15 cellular contexts compared by ENCODE assay signal in the genomic region with DNA sequence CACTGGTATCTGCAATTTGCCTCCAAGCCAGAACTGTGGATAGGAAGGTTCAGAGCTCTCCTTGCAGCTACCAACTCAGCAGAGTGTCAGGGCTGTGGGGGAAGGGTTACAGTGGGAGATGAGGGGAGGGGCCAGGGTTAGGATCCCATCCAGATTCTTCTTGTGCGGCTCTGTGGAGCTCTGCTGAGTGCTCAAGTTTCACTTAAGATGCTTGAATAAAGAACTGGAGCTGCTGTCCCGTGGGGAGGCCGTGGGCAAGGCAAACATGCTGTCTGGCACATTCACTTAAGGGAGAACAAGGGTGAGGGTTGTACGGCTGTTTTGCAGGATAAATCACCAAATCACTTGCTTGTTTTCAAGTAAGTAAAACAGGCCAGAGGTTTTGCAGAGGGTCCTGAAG.
DNase-seq lines count a peak whose midpoint lies in the region; ATAC-seq and TF ChIP-seq lines count a peak whose summit lies in the region.
"Had no signal": no experiment of that assay in that cellular context is flagged by ENCODE, and none has a peak within 500 bp of the region (broad histone marks: within the 10 kb centered on the region; RNA-seq: fewer than 3 reads in every experiment).

No MANE protein-coding gene starts in this region.

- H3K36me3 ChIP-seq in PC-9 (ENCODE audit: low read depth) = no peaks in the 10 kb centered on the region

- H3K4me3 ChIP-seq in fibroblast of pulmonary artery (replicated peaks; ENCODE audit: low read depth, low read length) (no peak overlapping the region), PC-9 (no peak overlapping the region)
- H3K4me3 ChIP-seq: GM12878 had no signal

- no peak for TF ChIP-seq CTCF in fibroblast of pulmonary artery (IDR thresholded peaks at IDR 0.05; ENCODE audit: low read length, missing control alignments)
- no peak for TF ChIP-seq CTCF in PC-9 (conservative IDR thresholded peaks at IDR 0.05)

- intact Hi-C loops in PC-9 (cut with micrococcal nuclease; ENCODE audit: unreplicated experiment) = no loop called here

- H4K20me1 ChIP-seq in PC-9 (ENCODE audit: insufficient read depth) = no peaks in the 10 kb centered on the region

- peaks cover 4% of the 10 kb centered on the region for H3K36me3 Mint-ChIP-seq in activated naive CD4-positive, alpha-beta T cell treated with anti-CD3 and anti-CD28 coated beads, Interleukin-2, amount 10 ng/mL, durations not matched to agents 7 days and 5 days

- no peak overlapping the region for H3K4me2 ChIP-seq in PC-9

- H3K27ac ChIP-seq in PC-9 = no peak overlapping the region
- H3K27ac ChIP-seq: HL-60 had no signal

- H3K4me1 Mint-ChIP-seq in activated naive CD4-positive, alpha-beta T cell treated with anti-CD3 and anti-CD28 coated beads, Interleukin-2, amount 10 ng/mL, durations not matched to agents 7 days and 5 days = no peaks in the 10 kb centered on the region

- ATAC-seq in GM19397 (IDR thresholded peaks at IDR 0.05; ENCODE audit: unreplicated experiment) (no peak), GM21381 (IDR thresholded peaks at IDR 0.05; ENCODE audit: unreplicated experiment) (no peak)
- ATAC-seq: GM12878 had no signal

- peaks cover 5% of the 10 kb centered on the region for H3K9me3 Mint-ChIP-seq in activated naive CD4-positive, alpha-beta T cell treated with anti-CD3 and anti-CD28 coated beads, Interleukin-2, amount 10 ng/mL, durations not matched to agents 7 days and 5 days
- H3K9me3 Mint-ChIP-seq: activated naive CD8-positive, alpha-beta T cell treated with anti-CD3 and anti-CD28 coated beads, Interleukin-2, amount 10 ng/mL, durations not matched to agents 7 days and 5 days had no signal

- peak; percentile 21 for DNase-seq in DMS 273 treated with DMSO at 0.1 percent for 48 hours (lab: John Stamatoyannopoulos, UW)
- peak; percentile 63 for DNase-seq in SK-N-DZ (ENCODE audit: low spot score)
- DNase-seq in fibroblast of pulmonary artery (ENCODE audit: low read depth) = peak; percentile 11
- peak; percentile 48 for DNase-seq in retina
- DNase-seq in PC-9 = no peak
- DNase-seq in activated naive CD4-positive, alpha-beta T cell treated with anti-CD3 and anti-CD28 coated beads, Interleukin-2, amount 10 ng/mL, durations not matched to agents 7 days and 5 days = no peak
- DNase-seq: activated CD8-positive, alpha-beta memory T cell treated with anti-CD3 and anti-CD28 coated beads, Interleukin-2, amount 50 U/mL, for 4 hours; activated naive CD8-positive, alpha-beta T cell treated with anti-CD3 and anti-CD28 coated beads, Interleukin-2, amount 10 ng/mL, durations not matched to agents 7 days and 5 days; NCI-H1930; stimulated activated CD8-positive, alpha-beta memory T cell treated with anti-CD3 and anti-CD28 coated beads, Interleukin-4, amount 100 ng/mL, for 48 hours had no signal

- POLR2A ChIA-PET in PC-9 (lab: Charles Lee; ENCODE audit: unreplicated experiment) = no interaction called here

- no peaks in the 10 kb centered on the region for H3K4me1 ChIP-seq in PC-9 (replicated peaks; ENCODE audit: insufficient read depth)

- CTCF ChIA-PET in PC-9 (lab: Charles Lee) = no interaction called here
- CTCF ChIA-PET in activated naive CD4-positive, alpha-beta T cell treated with anti-CD3 and anti-CD28 coated beads, Interleukin-2, amount 10 ng/mL, durations not matched to agents 7 days and 5 days (lab: Charles Lee) = no interaction called here

- H3K9me3 ChIP-seq in PC-9 (ENCODE audit: insufficient read depth, low read depth) = no peaks in the 10 kb centered on the region

- H3K79me2 ChIP-seq in PC-9 (ENCODE audit: low read depth) = no peaks in the 10 kb centered on the region

- no TSS peak for BruUV-seq in PC-9 (replicated peaks; lab: Mats Ljungman, UMichigan)

- no peaks in the 10 kb centered on the region for H3K9me2 ChIP-seq in PC-9 (ENCODE audit: insufficient read depth)

- no peaks in the 10 kb centered on the region; the same call in 1 of the 2 replicates for H3K27me3 ChIP-seq in PC-9 (ENCODE audit: insufficient read depth, low read depth)

- H3K27ac Mint-ChIP-seq in activated naive CD4-positive, alpha-beta T cell treated with anti-CD3 and anti-CD28 coated beads, Interleukin-2, amount 10 ng/mL, durations not matched to agents 7 days and 5 days = no peak overlapping the region
- H3K27ac Mint-ChIP-seq: activated naive CD8-positive, alpha-beta T cell treated with anti-CD3 and anti-CD28 coated beads, Interleukin-2, amount 10 ng/mL, durations not matched to agents 7 days and 5 days had no signal

- H2AFZ ChIP-seq in PC-9 = no peak overlapping the region

- H3K27me3 Mint-ChIP-seq in activated naive CD4-positive, alpha-beta T cell treated with anti-CD3 and anti-CD28 coated beads, Interleukin-2, amount 10 ng/mL, durations not matched to agents 7 days and 5 days = no peaks in the 10 kb centered on the region

- H3K4me3 Mint-ChIP-seq in activated naive CD4-positive, alpha-beta T cell treated with anti-CD3 and anti-CD28 coated beads, Interleukin-2, amount 10 ng/mL, durations not matched to agents 7 days and 5 days = no peak overlapping the region
- H3K4me3 Mint-ChIP-seq: activated naive CD8-positive, alpha-beta T cell treated with anti-CD3 and anti-CD28 coated beads, Interleukin-2, amount 10 ng/mL, durations not matched to agents 7 days and 5 days; neural crest cell had no signal

- H3F3A ChIP-seq in PC-9 (ENCODE audit: insufficient read depth, low read depth) = no peaks in the 10 kb centered on the region

Comparison
In these comparisons a context has a peak if more than half of its experiments do, and no peak if none do; other contexts are left out.
1. DNase-seq: peak in DMS 273 treated with DMSO at 0.1 percent for 48 hours (single experiment), SK-N-DZ (single experiment), fibroblast of pulmonary artery (single experiment) and retina (single experiment); none in PC-9 (0 of 2) and activated naive CD4-positive, alpha-beta T cell treated with anti-CD3 and anti-CD28 coated beads, Interleukin-2, amount 10 ng/mL, durations not matched to agents 7 days and 5 days (single experiment).